ENCODE assay signal across 16 cellular contexts in the genomic region with DNA sequence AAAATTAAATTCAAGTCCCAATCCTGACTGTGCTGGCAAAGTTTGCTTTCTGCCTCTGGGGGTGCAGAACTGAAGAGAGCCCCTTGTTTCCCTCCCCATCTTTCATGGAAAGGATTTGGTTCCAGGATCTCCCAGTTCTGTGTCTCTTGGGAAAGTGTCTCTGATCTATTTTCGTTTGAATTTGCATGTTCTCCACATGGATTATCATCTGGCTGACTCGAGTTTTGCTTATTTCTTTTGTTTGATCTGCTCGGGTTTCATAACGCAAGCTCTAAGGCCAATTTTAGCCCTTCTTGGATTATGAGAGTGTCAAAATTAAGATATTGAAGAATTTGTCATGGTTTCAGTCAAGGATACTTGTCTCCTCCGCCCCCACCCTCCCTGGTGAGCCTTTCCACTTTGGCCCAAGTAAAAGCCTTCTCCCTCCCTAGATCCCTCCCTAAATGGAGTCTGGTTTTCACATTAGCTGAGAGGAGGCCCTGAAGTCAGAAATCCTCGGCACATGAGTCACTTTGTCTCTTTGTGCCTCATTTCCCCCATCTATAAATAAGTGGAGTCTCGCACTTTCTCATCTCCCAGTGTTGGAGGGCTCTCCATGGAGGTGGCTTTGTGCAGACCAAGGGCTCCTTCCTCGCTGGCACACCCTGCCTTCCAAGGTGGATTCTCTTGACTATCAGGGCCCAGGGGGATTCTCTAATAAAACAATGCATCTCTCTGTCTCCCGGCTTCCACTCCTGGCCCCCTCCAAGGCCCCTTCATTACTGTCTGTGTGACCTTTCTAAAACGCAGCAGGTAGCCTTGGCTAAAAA. TPM values are rescaled to one million over a fixed set of nuclear protein-coding genes. Genes with fewer than 3 reads are reported as not detected.
DNase-seq lines count a peak whose midpoint lies in the region; ATAC-seq, FAIRE-seq and TF ChIP-seq lines count a peak whose summit lies in the region.
"Had no signal": no experiment of that assay in that cellular context is flagged by ENCODE, and none has a peak within 500 bp of the region (broad histone marks: within the 10 kb centered on the region; RNA-seq: fewer than 3 reads in every experiment).

No MANE protein-coding gene starts in this region.

- no peaks in the 10 kb centered on the region for H3K9me3 ChIP-seq in astrocyte (ENCODE audit: insufficient read depth, low read depth, low read length)
- H3K9me3 ChIP-seq: pancreas, testis had no signal

- FAIRE-seq in astrocyte (lab: Jason Lieb, UNC), result no peak
- FAIRE-seq: pancreas had no signal

- H3K9ac ChIP-seq in astrocyte (ENCODE audit: low read length), result no peak overlapping the region

- H3K4me1 Mint-ChIP-seq in astrocyte (ENCODE audit: low read depth, unreplicated experiment) (peaks cover 16% of the 10 kb centered on the region), immature natural killer cell (peaks cover 91 to 100% of the 10 kb centered on the region in 2 donors)

- no peaks in the 10 kb centered on the region for H3K79me2 ChIP-seq in astrocyte (ENCODE audit: insufficient read depth, low read length)

- H3K27me3 ChIP-seq in astrocyte (ENCODE audit: insufficient read depth, low read length), result no peaks in the 10 kb centered on the region
- H3K27me3 ChIP-seq: pancreas, testis had no signal

- in situ Hi-C loops in ACHN (cut with HindIII; ENCODE audit: low pct_ligation_motif_present, low pct_unique_long_range_greater_than_20kb, low sequenced_read_pairs), result no loop called here

- ATAC-seq in HG03432 (IDR thresholded peaks at IDR 0.05; ENCODE audit: unreplicated experiment), result no peak
- no peak for ATAC-seq in GM21360 (IDR thresholded peaks at IDR 0.05; ENCODE audit: unreplicated experiment)

- no peaks in the 10 kb centered on the region for H3K36me3 ChIP-seq in astrocyte (ENCODE audit: insufficient read depth, low read length)
- H3K36me3 ChIP-seq: pancreas had no signal

- DNase-seq in ACHN (peak; percentile 64), HCEC 1CT (peak; percentile 64), astrocyte (ENCODE audit: low read depth) (peak; percentile 14), immature natural killer cell (no peak), LoVo (ENCODE audit: low spot score) (no peak)
- DNase-seq in stimulated activated naive CD4-positive, alpha-beta T cell treated with Interleukin-2 at 50 U/mL for 16 hours (lab: John Stamatoyannopoulos, UW), result no peak
- DNase-seq: amygdala, DMS153, midbrain, NCI-H1417 treated with DMSO at 0.1 percent for 48 hours, pancreas, testis had no signal

- H3K9me3 Mint-ChIP-seq in astrocyte (ENCODE audit: unreplicated experiment), result peaks cover 2% of the 10 kb centered on the region
- H3K9me3 Mint-ChIP-seq in immature natural killer cell, result peaks cover 0 to 1% (median 0%) of the 10 kb centered on the region in 6 donors
- H3K9me3 Mint-ChIP-seq: dendritic cell treated with granulocyte-macrophage colony-stimulating factor and Interleukin-4, amounts not matched to agents 40 ng/mL and 50 ng/mL, for 4 days had no signal

- peak overlapping the region; percentile 9 for H3K4me2 ChIP-seq in astrocyte (ENCODE audit: low read length)

- H3K4me1 ChIP-seq in astrocyte (ENCODE audit: insufficient read depth, low read length), result peaks cover 12% of the 10 kb centered on the region
- H3K4me1 ChIP-seq: pancreas, testis had no signal

- peak overlapping the region; percentile 24 for H2AFZ ChIP-seq in astrocyte (ENCODE audit: low read depth, low read length)

- no peak overlapping the region for H3K4me3 ChIP-seq in astrocyte (ENCODE audit: insufficient read depth, low read depth, low read length)
- H3K4me3 ChIP-seq: pancreas, testis had no signal

- H3K36me3 Mint-ChIP-seq in astrocyte (ENCODE audit: low read depth, unreplicated experiment) (peaks cover 2% of the 10 kb centered on the region), immature natural killer cell (peaks cover 14 to 27% (median 15%) of the 10 kb centered on the region in 3 donors)

- H4K20me1 ChIP-seq in astrocyte (ENCODE audit: insufficient read depth, low read length), result no peaks in the 10 kb centered on the region

- TF ChIP-seq CTCF in astrocyte (IDR thresholded peaks at IDR 0.05; ENCODE audit: insufficient read depth, low read depth, low read length), result no peak

- peak overlapping the region; percentile 7 for H3K27ac ChIP-seq in astrocyte (ENCODE audit: low read depth, low read length)
- H3K27ac ChIP-seq: pancreas, testis had no signal

- H3K27ac Mint-ChIP-seq in astrocyte (ENCODE audit: unreplicated experiment) (no peak overlapping the region), immature natural killer cell (peak overlapping the region; percentile 92 to 97 (median 97))
- H3K27ac Mint-ChIP-seq: activated T-helper 1 cell treated with anti-CD3 and anti-CD28 coated beads, Interleukin-12 subunit alpha, Interleukin-12 subunit beta, Interleukin-2, Interleukin-4 antibody, amounts not matched to agents 30 ng/mL and 10 ng/mL and 1 ng/mL, durations not matched to agents 14 hours and 24 hours and 36 hours; dendritic cell treated with granulocyte-macrophage colony-stimulating factor and Interleukin-4, amounts not matched to agents 40 ng/mL and 50 ng/mL, for 4 days had no signal

- H3K4me3 Mint-ChIP-seq in astrocyte (ENCODE audit: unreplicated experiment) (no peak overlapping the region), immature natural killer cell (peak overlapping the region; percentile 26 to 83 (median 57))
- H3K4me3 Mint-ChIP-seq: activated T-helper 1 cell treated with anti-CD3 and anti-CD28 coated beads, Interleukin-12 subunit alpha, Interleukin-12 subunit beta, Interleukin-2, Interleukin-4 antibody, amounts not matched to agents 30 ng/mL and 10 ng/mL and 1 ng/mL, durations not matched to agents 14 hours and 24 hours and 36 hours; dendritic cell treated with granulocyte-macrophage colony-stimulating factor and Interleukin-4, amounts not matched to agents 40 ng/mL and 50 ng/mL, for 4 days had no signal

- H3K27me3 Mint-ChIP-seq in astrocyte (ENCODE audit: low read depth, unreplicated experiment) (no peaks in the 10 kb centered on the region), immature natural killer cell (ENCODE audit: low read depth in 3 of 3) (peaks cover 4 to 13% (median 9%) of the 10 kb centered on the region in 3 donors)
- H3K27me3 Mint-ChIP-seq: dendritic cell treated with granulocyte-macrophage colony-stimulating factor and Interleukin-4, amounts not matched to agents 40 ng/mL and 50 ng/mL, for 4 days had no signal

RNA-seq across cellular contexts. Expression of gene ADRB2, which starts 17.3 kb away (rescaled TPM):
- total RNA-seq in astrocyte, result 0.62 and 0.64 TPM in 2 replicates
- 10 to 100 TPM; 34.4 to 65.2 (median 54.1) TPM for polyA plus RNA-seq in immature natural killer cell

Comparison
In these comparisons a context has a peak if more than half of its experiments do, and no peak if none do; other contexts are left out.
1. DNase-seq: peak in ACHN (single experiment), HCEC 1CT (single experiment) and astrocyte (single experiment); none in immature natural killer cell (0 of 3), stimulated activated naive CD4-positive, alpha-beta T cell treated with Interleukin-2 at 50 U/mL for 16 hours (single experiment) and LoVo (single experiment).